In the genomic region with DNA sequence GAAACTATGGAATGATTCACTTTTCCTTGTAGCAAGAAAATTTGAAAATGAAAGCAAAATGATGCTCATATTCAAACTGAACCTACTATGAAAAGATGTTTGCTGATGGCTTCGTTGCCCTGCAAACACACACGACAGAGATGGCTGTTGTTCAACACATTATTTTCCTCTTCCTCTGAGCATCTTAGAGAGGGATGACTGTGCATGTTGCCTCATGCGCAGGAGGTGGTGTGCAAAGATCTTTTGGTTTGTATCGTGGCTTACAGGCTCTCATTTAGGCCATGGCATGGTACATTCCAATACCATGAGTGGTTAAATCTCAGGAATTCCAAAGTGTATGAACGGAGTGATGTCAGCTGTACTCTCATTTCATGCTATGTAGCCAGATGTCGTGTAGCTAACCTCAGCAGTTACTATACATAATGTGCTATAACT, we compare ENCODE assay signal across 1 cellular context.
TF ChIP-seq lines count a peak whose summit lies in the region.

No MANE protein-coding gene starts in this region.

TF ChIP-seq in HepG2, 621 proteins besides CTCF, POLR2A, EP300 and RAD21 (continued from another document and continues in another):
- TF ChIP-seq, protein P1, sequence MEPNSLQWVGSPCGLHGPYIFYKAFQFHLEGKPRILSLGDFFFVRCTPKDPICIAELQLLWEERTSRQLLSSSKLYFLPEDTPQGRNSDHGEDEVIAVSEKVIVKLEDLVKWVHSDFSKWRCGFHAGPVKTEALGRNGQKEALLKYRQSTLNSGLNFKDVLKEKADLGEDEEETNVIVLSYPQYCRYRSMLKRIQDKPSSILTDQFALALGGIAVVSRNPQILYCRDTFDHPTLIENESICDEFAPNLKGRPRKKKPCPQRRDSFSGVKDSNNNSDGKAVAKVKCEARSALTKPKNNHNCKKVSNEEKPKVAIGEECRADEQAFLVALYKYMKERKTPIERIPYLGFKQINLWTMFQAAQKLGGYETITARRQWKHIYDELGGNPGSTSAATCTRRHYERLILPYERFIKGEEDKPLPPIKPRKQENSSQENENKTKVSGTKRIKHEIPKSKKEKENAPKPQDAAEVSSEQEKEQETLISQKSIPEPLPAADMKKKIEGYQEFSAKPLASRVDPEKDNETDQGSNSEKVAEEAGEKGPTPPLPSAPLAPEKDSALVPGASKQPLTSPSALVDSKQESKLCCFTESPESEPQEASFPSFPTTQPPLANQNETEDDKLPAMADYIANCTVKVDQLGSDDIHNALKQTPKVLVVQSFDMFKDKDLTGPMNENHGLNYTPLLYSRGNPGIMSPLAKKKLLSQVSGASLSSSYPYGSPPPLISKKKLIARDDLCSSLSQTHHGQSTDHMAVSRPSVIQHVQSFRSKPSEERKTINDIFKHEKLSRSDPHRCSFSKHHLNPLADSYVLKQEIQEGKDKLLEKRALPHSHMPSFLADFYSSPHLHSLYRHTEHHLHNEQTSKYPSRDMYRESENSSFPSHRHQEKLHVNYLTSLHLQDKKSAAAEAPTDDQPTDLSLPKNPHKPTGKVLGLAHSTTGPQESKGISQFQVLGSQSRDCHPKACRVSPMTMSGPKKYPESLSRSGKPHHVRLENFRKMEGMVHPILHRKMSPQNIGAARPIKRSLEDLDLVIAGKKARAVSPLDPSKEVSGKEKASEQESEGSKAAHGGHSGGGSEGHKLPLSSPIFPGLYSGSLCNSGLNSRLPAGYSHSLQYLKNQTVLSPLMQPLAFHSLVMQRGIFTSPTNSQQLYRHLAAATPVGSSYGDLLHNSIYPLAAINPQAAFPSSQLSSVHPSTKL (CRISPR knock-in tag; IDR thresholded peaks at IDR 0.05) = peak; percentile 76
- TF ChIP-seq ZNF737 (CRISPR knock-in tag; IDR thresholded peaks at IDR 0.05; ENCODE audit: borderline replicate concordance) (no peak), ZFYVE20 (CRISPR knock-in tag; IDR thresholded peaks at IDR 0.05; ENCODE audit: borderline replicate concordance, low read depth) (no peak), MAFK (conservative IDR thresholded peaks at IDR 0.05 in 1 of 2, IDR thresholded peaks at IDR 0.05 in 1 of 2; ENCODE audit: low read length in 2 of 2) (peak; percentile 27 to 44; a peak in 2 of 4 replicates), RCOR2 (CRISPR knock-in tag; IDR thresholded peaks at IDR 0.05) (peak; percentile 38; the same call in 1 of the 2 replicates), BRD4 (CRISPR knock-in tag; IDR thresholded peaks at IDR 0.05) (no peak), SKIL (CRISPR knock-in tag; IDR thresholded peaks at IDR 0.05; ENCODE audit: borderline replicate concordance) (no peak), GATAD1 (CRISPR knock-in tag; IDR thresholded peaks at IDR 0.05) (0 out of 2 replicates have a peak, but pooled peaks have one; percentile 17), MXD4 (CRISPR knock-in tag; IDR thresholded peaks at IDR 0.05) (no peak), HOXA3 (CRISPR knock-in tag; IDR thresholded peaks at IDR 0.05) (0 out of 2 replicates have a peak, but pooled peaks have one; percentile 28), NCOA5 (CRISPR knock-in tag; IDR thresholded peaks at IDR 0.05) (no peak), SSRP1 (CRISPR knock-in tag; IDR thresholded peaks at IDR 0.05) (0 out of 2 replicates have a peak, but pooled peaks have one; percentile 56), SNAPC2 (CRISPR knock-in tag; IDR thresholded peaks at IDR 0.05) (no peak), SOX13 (IDR thresholded peaks at IDR 0.05) (no peak), SOX13 (CRISPR knock-in tag; conservative IDR thresholded peaks at IDR 0.05 in 1 of 2, IDR thresholded peaks at IDR 0.05 in 1 of 2) (no peak), CBX1 (IDR thresholded peaks at IDR 0.05; ENCODE audit: low read depth) (no peak), PPARG (CRISPR knock-in tag; conservative IDR thresholded peaks at IDR 0.05) (no peak), U2AF1 (optimal IDR thresholded peaks at IDR 0.05; ENCODE audit: low read depth, low read length) (no peak), NONO (IDR thresholded peaks at IDR 0.05) (no peak), NONO (CRISPR knock-in tag; conservative IDR thresholded peaks at IDR 0.05) (no peak), ZNF143 (CRISPR knock-in tag; IDR thresholded peaks at IDR 0.05) (no peak), DMTF1 (CRISPR knock-in tag; IDR thresholded peaks at IDR 0.05) (no peak), YEATS2 (CRISPR knock-in tag; IDR thresholded peaks at IDR 0.05; ENCODE audit: borderline replicate concordance) (peak; percentile 29; the same call in 1 of the 2 replicates), RARG (CRISPR knock-in tag; IDR thresholded peaks at IDR 0.05; ENCODE audit: low read depth) (no peak), ZNF230 (CRISPR knock-in tag; IDR thresholded peaks at IDR 0.05) (no peak), HMG20A (CRISPR knock-in tag; IDR thresholded peaks at IDR 0.05; ENCODE audit: borderline replicate concordance) (peak; percentile 36; the same call in 1 of the 2 replicates), ZNF3 (CRISPR knock-in tag; IDR thresholded peaks at IDR 0.05) (no peak)
- TF ChIP-seq, protein P2, sequence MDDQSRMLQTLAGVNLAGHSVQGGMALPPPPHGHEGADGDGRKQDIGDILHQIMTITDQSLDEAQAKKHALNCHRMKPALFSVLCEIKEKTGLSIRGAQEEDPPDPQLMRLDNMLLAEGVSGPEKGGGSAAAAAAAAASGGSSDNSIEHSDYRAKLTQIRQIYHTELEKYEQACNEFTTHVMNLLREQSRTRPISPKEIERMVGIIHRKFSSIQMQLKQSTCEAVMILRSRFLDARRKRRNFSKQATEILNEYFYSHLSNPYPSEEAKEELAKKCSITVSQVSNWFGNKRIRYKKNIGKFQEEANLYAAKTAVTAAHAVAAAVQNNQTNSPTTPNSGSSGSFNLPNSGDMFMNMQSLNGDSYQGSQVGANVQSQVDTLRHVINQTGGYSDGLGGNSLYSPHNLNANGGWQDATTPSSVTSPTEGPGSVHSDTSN (CRISPR knock-in tag; IDR thresholded peaks at IDR 0.05; ENCODE audit: borderline replicate concordance) = no peak
- TF ChIP-seq, protein P3, sequence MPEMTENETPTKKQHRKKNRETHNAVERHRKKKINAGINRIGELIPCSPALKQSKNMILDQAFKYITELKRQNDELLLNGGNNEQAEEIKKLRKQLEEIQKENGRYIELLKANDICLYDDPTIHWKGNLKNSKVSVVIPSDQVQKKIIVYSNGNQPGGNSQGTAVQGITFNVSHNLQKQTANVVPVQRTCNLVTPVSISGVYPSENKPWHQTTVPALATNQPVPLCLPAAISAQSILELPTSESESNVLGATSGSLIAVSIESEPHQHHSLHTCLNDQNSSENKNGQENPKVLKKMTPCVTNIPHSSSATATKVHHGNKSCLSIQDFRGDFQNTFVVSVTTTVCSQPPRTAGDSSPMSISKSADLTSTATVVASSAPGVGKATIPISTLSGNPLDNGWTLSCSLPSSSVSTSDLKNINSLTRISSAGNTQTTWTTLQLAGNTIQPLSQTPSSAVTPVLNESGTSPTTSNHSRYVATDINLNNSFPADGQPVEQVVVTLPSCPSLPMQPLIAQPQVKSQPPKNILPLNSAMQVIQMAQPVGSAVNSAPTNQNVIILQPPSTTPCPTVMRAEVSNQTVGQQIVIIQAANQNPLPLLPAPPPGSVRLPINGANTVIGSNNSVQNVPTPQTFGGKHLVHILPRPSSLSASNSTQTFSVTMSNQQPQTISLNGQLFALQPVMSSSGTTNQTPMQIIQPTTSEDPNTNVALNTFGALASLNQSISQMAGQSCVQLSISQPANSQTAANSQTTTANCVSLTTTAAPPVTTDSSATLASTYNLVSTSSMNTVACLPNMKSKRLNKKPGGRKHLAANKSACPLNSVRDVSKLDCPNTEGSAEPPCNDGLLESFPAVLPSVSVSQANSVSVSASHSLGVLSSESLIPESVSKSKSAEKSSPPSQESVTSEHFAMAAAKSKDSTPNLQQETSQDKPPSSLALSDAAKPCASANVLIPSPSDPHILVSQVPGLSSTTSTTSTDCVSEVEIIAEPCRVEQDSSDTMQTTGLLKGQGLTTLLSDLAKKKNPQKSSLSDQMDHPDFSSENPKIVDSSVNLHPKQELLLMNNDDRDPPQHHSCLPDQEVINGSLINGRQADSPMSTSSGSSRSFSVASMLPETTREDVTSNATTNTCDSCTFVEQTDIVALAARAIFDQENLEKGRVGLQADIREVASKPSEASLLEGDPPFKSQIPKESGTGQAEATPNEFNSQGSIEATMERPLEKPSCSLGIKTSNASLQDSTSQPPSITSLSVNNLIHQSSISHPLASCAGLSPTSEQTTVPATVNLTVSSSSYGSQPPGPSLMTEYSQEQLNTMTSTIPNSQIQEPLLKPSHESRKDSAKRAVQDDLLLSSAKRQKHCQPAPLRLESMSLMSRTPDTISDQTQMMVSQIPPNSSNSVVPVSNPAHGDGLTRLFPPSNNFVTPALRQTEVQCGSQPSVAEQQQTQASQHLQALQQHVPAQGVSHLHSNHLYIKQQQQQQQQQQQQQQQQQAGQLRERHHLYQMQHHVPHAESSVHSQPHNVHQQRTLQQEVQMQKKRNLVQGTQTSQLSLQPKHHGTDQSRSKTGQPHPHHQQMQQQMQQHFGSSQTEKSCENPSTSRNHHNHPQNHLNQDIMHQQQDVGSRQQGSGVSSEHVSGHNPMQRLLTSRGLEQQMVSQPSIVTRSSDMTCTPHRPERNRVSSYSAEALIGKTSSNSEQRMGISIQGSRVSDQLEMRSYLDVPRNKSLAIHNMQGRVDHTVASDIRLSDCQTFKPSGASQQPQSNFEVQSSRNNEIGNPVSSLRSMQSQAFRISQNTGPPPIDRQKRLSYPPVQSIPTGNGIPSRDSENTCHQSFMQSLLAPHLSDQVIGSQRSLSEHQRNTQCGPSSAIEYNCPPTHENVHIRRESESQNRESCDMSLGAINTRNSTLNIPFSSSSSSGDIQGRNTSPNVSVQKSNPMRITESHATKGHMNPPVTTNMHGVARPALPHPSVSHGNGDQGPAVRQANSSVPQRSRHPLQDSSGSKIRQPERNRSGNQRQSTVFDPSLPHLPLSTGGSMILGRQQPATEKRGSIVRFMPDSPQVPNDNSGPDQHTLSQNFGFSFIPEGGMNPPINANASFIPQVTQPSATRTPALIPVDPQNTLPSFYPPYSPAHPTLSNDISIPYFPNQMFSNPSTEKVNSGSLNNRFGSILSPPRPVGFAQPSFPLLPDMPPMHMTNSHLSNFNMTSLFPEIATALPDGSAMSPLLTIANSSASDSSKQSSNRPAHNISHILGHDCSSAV (CRISPR knock-in tag; IDR thresholded peaks at IDR 0.05; ENCODE audit: borderline replicate concordance) = no peak
- TF ChIP-seq, protein P4, sequence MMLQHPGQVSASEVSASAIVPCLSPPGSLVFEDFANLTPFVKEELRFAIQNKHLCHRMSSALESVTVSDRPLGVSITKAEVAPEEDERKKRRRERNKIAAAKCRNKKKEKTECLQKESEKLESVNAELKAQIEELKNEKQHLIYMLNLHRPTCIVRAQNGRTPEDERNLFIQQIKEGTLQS (CRISPR knock-in tag; IDR thresholded peaks at IDR 0.05) = peak; percentile 87
- TF ChIP-seq, protein P5, sequence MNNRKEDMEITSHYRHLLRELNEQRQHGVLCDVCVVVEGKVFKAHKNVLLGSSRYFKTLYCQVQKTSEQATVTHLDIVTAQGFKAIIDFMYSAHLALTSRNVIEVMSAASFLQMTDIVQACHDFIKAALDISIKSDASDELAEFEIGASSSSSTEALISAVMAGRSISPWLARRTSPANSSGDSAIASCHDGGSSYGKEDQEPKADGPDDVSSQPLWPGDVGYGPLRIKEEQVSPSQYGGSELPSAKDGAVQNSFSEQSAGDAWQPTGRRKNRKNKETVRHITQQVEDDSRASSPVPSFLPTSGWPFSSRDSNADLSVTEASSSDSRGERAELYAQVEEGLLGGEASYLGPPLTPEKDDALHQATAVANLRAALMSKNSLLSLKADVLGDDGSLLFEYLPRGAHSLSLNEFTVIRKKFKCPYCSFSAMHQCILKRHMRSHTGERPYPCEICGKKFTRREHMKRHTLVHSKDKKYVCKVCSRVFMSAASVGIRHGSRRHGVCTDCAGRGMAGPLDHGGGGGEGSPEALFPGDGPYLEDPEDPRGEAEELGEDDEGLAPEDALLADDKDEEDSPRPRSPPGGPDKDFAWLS (CRISPR knock-in tag; IDR thresholded peaks at IDR 0.05; ENCODE audit: borderline replicate concordance) = no peak
- TF ChIP-seq, protein P6, sequence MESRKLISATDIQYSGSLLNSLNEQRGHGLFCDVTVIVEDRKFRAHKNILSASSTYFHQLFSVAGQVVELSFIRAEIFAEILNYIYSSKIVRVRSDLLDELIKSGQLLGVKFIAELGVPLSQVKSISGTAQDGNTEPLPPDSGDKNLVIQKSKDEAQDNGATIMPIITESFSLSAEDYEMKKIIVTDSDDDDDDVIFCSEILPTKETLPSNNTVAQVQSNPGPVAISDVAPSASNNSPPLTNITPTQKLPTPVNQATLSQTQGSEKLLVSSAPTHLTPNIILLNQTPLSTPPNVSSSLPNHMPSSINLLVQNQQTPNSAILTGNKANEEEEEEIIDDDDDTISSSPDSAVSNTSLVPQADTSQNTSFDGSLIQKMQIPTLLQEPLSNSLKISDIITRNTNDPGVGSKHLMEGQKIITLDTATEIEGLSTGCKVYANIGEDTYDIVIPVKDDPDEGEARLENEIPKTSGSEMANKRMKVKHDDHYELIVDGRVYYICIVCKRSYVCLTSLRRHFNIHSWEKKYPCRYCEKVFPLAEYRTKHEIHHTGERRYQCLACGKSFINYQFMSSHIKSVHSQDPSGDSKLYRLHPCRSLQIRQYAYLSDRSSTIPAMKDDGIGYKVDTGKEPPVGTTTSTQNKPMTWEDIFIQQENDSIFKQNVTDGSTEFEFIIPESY (CRISPR knock-in tag; IDR thresholded peaks at IDR 0.05) = 0 out of 2 replicates have a peak, but pooled peaks have one; percentile 41
- TF ChIP-seq, protein P7, sequence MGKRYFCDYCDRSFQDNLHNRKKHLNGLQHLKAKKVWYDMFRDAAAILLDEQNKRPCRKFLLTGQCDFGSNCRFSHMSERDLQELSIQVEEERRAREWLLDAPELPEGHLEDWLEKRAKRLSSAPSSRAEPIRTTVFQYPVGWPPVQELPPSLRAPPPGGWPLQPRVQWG (CRISPR knock-in tag; IDR thresholded peaks at IDR 0.05; ENCODE audit: borderline replicate concordance, low read depth) = no peak
